8 cellular contexts compared by ENCODE assay signal in genomic region chr3:33717616-33717865, GRCh38. TPM values are rescaled to one million over a fixed set of nuclear protein-coding genes. Genes with fewer than 3 reads are reported as not detected.
A peak's percentile ranks its signal among the peaks of the same experiment; 100 is the strongest.
DNase-seq lines count a peak whose midpoint lies in the region; ATAC-seq and TF ChIP-seq lines count a peak whose summit lies in the region.

No MANE protein-coding gene starts in this region.

- H3K27ac ChIP-seq in heart left ventricle: peak overlapping the region; percentile 90 to 100 (median 96)

- H3K4me1 ChIP-seq in heart left ventricle: peaks cover 0 to 36% (median 17%) of the 10 kb centered on the region in 12 donors

- CTCF ChIA-PET in activated naive CD4-positive, alpha-beta T cell treated with anti-CD3 and anti-CD28 coated beads, Interleukin-2, amount 10 ng/mL, durations not matched to agents 7 days and 5 days (lab: Charles Lee): no interaction called here

- peak overlapping the region; percentile 80 for H3K4me3 ChIP-seq in Jurkat, Clone E6-1 (ENCODE audit: low read length)
- peak overlapping the region; percentile 73 to 98 (median 90) for H3K4me3 ChIP-seq in heart left ventricle
- peak overlapping the region; percentile 76 for H3K4me3 ChIP-seq in retinal pigment epithelial cell (ENCODE audit: low read length)

- H3K27ac Mint-ChIP-seq in activated naive CD4-positive, alpha-beta T cell treated with anti-CD3 and anti-CD28 coated beads, Interleukin-2, amount 10 ng/mL, durations not matched to agents 7 days and 5 days: peak overlapping the region; percentile 84
- peak overlapping the region in 1 of 2 donors; percentile 95 for H3K27ac Mint-ChIP-seq in effector memory CD8-positive, alpha-beta T cell

- peak; percentile 72 for ATAC-seq in GM21723 (IDR thresholded peaks at IDR 0.05; ENCODE audit: unreplicated experiment)
- ATAC-seq in heart left ventricle: peak; percentile 40 to 84 (median 78)
- no peak for ATAC-seq in effector memory CD8-positive, alpha-beta T cell (replicated peaks)

- peak; percentile 65 for DNase-seq in GDM1 (lab: John Stamatoyannopoulos, UW)
- no peak for DNase-seq in Jurkat, Clone E6-1 (ENCODE audit: low read depth, low spot score)
- peak; percentile 77 for DNase-seq in activated naive CD4-positive, alpha-beta T cell treated with anti-CD3 and anti-CD28 coated beads, Interleukin-2, amount 10 ng/mL, durations not matched to agents 7 days and 5 days
- DNase-seq in heart left ventricle: peak in 3 of 5 donors; percentile 58 to 79 (median 61)
- peak; percentile 25 for DNase-seq in retinal pigment epithelial cell (ENCODE audit: low read depth)
- DNase-seq in amniotic stem cell (lab: John Stamatoyannopoulos, UW): no peak
- no peak for DNase-seq in effector memory CD8-positive, alpha-beta T cell

- peaks cover 13% of the 10 kb centered on the region for H3K4me1 Mint-ChIP-seq in activated naive CD4-positive, alpha-beta T cell treated with anti-CD3 and anti-CD28 coated beads, Interleukin-2, amount 10 ng/mL, durations not matched to agents 7 days and 5 days
- peaks cover 0 to 7% of the 10 kb centered on the region in 2 donors for H3K4me1 Mint-ChIP-seq in effector memory CD8-positive, alpha-beta T cell (ENCODE audit: low read depth in 2 of 2)

- peaks cover 4% of the 10 kb centered on the region for H3K27me3 Mint-ChIP-seq in activated naive CD4-positive, alpha-beta T cell treated with anti-CD3 and anti-CD28 coated beads, Interleukin-2, amount 10 ng/mL, durations not matched to agents 7 days and 5 days
- no peaks in the 10 kb centered on the region for H3K27me3 Mint-ChIP-seq in effector memory CD8-positive, alpha-beta T cell

- no peak for TF ChIP-seq POLR2A in heart left ventricle (IDR thresholded peaks at IDR 0.05)

- 0 to 1% (median 0%) methylated on average over 12 to 26 of the region's 26 CpGs for WGBS in heart left ventricle, 4 donors

- intact Hi-C loops in heart left ventricle (cut with DNase I): loop anchor here (2.0 to 10.0 kb wide), 7 partner anchors 60 to 283 kb away; partner anchors contain the start of genes UBP1 (in 2 of the 10) and PDCD6IP (in 1 of the 10)

- no peaks in the 10 kb centered on the region for H3K27me3 ChIP-seq in heart left ventricle

- peak overlapping the region; percentile 88 for H3K4me3 Mint-ChIP-seq in activated naive CD4-positive, alpha-beta T cell treated with anti-CD3 and anti-CD28 coated beads, Interleukin-2, amount 10 ng/mL, durations not matched to agents 7 days and 5 days
- peak overlapping the region in 1 of 2 donors; percentile 88 for H3K4me3 Mint-ChIP-seq in effector memory CD8-positive, alpha-beta T cell

- TF ChIP-seq CTCF in heart left ventricle (IDR thresholded peaks at IDR 0.05) (no peak), retinal pigment epithelial cell (conservative IDR thresholded peaks at IDR 0.05; ENCODE audit: low read depth, low read length) (no peak)

- no peaks in the 10 kb centered on the region for H3K9me3 Mint-ChIP-seq in activated naive CD4-positive, alpha-beta T cell treated with anti-CD3 and anti-CD28 coated beads, Interleukin-2, amount 10 ng/mL, durations not matched to agents 7 days and 5 days
- H3K9me3 Mint-ChIP-seq in effector memory CD8-positive, alpha-beta T cell: no peaks in the 10 kb centered on the region

- H3K36me3 ChIP-seq in heart left ventricle: no peaks in the 10 kb centered on the region

- no peaks in the 10 kb centered on the region for H3K9me3 ChIP-seq in heart left ventricle

- no peaks in the 10 kb centered on the region for H3K36me3 Mint-ChIP-seq in activated naive CD4-positive, alpha-beta T cell treated with anti-CD3 and anti-CD28 coated beads, Interleukin-2, amount 10 ng/mL, durations not matched to agents 7 days and 5 days
- peaks cover 20% of the 10 kb centered on the region for H3K36me3 Mint-ChIP-seq in effector memory CD8-positive, alpha-beta T cell (ENCODE audit: insufficient read depth)

RNA-seq across cellular contexts. Expression of gene CLASP2, which starts 0.5 kb away (rescaled TPM):
- polyA plus RNA-seq in Jurkat, Clone E6-1 (2012; ENCODE audit: insufficient read depth, insufficient read length): 34.1 TPM
- total RNA-seq in heart left ventricle: 100 to 1,000 TPM in 1 of 9 donors, 10 to 100 TPM in 8; 53.2 to 111 (median 80.5) TPM
- polyA plus RNA-seq in heart left ventricle: 10 to 100 TPM; 13.3 to 26.9 TPM

Comparison
In these comparisons a context has a peak if more than half of its experiments do, and no peak if none do; other contexts are left out.
1. DNase-seq: peak in GDM1 (single experiment), activated naive CD4-positive, alpha-beta T cell treated with anti-CD3 and anti-CD28 coated beads, Interleukin-2, amount 10 ng/mL, durations not matched to agents 7 days and 5 days (single experiment), heart left ventricle (3 of 5) and retinal pigment epithelial cell (single experiment); none in Jurkat, Clone E6-1 (single experiment), amniotic stem cell (single experiment) and effector memory CD8-positive, alpha-beta T cell (0 of 3).
2. Peak in every context shown above with its lines, with median percentiles within 50 percentile points of each other: H3K4me3 ChIP-seq.